29 cellular contexts compared by ENCODE assay signal in the genomic region with DNA sequence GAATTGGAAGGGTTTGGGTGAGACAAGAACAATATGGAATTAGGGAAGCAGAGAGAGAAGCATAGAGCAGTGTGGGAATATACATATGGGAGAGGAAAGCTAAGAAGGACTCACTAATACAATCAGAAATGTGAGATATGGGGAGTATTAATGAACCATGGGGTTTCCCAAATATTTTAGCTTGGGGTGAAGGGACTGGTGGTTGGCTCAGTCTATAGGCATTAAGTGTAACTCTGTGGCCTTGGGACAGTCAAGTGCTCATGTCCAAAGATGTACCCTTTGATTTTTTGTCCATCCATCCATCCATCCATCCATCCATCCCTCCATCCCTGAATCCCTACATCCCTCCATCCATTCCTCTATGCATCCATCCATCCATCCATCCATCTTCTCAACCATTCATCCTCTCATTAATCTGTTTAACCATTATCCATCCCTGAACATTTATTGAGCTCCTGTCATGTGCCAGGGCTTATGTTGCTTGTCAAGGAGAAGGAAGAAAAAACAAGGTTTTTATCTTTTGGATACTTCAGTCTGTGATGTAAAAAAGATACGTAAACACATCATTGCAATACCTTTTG.
"Had no signal": no experiment of that assay in that cellular context is flagged by ENCODE, and none has a peak within 500 bp of the region (broad histone marks: within the 10 kb centered on the region; RNA-seq: fewer than 3 reads in every experiment).

No MANE protein-coding gene starts in this region.

- H3K36me3 Mint-ChIP-seq: stimulated activated effector memory CD8-positive, alpha-beta T cell treated with anti-CD3 and anti-CD28 coated beads, Interleukin-12 subunit alpha, Interleukin-12 subunit beta, amount 100 ng/mL, for 72 hours; stimulated activated memory B cell treated with anti-CD40 and anti-IgM and Interleukin-4, amounts not matched to agents 10 μg/mL and 1 μg/mL and 100 μg/mL, for 72 hours; stimulated activated naive B cell treated with anti-CD40 and anti-IgM and Interleukin-4, amounts not matched to agents 10 μg/mL and 1 μg/mL and 100 μg/mL, for 72 hours; type B pancreatic cell had no signal

- H3K4me1 ChIP-seq: stomach, testis, thyroid gland, tibial artery, tibial nerve, transverse colon, upper lobe of left lung, upper lobe of right lung, uterus, vagina had no signal

- H3K27me3 Mint-ChIP-seq: stimulated activated memory B cell treated with anti-CD40 and anti-IgM and Interleukin-4, amounts not matched to agents 10 μg/mL and 1 μg/mL and 100 μg/mL, for 72 hours; stimulated activated naive CD8-positive, alpha-beta T cell treated with anti-CD3 and anti-CD28 coated beads, Interleukin-15, Interleukin-2, amounts not matched to agents 100 ng/mL and 50 ng/mL, for 24 hours had no signal

- H3K4me1 Mint-ChIP-seq: stimulated activated effector memory CD8-positive, alpha-beta T cell treated with anti-CD3 and anti-CD28 coated beads, Interleukin-12 subunit alpha, Interleukin-12 subunit beta, amount 100 ng/mL, for 72 hours; stimulated activated memory B cell treated with anti-CD40 and anti-IgM and Interleukin-4, amounts not matched to agents 10 μg/mL and 1 μg/mL and 100 μg/mL, for 72 hours; stimulated activated naive B cell treated with anti-CD40 and anti-IgM and Interleukin-4, amounts not matched to agents 10 μg/mL and 1 μg/mL and 100 μg/mL, for 72 hours; stimulated activated naive CD8-positive, alpha-beta T cell treated with anti-CD3 and anti-CD28 coated beads, Interleukin-15, amount 100 ng/mL, for 72 hours had no signal

- H3K9me3 Mint-ChIP-seq: stimulated activated effector memory CD8-positive, alpha-beta T cell treated with anti-CD3 and anti-CD28 coated beads, Interleukin-12 subunit alpha, Interleukin-12 subunit beta, amount 100 ng/mL, for 72 hours; stimulated activated naive B cell treated with anti-CD40 and anti-IgM and Interleukin-4, amounts not matched to agents 10 μg/mL and 1 μg/mL and 100 μg/mL, for 72 hours; type B pancreatic cell had no signal

- H3K27ac ChIP-seq: stomach, suprapubic skin, testis, thoracic aorta, thyroid gland, tibial artery, tibial nerve, transverse colon, upper lobe of left lung, upper lobe of right lung, uterus, vagina had no signal

- H3K4me3 ChIP-seq: stomach, suprapubic skin, testis, thoracic aorta, thyroid gland, tibial artery, tibial nerve, transverse colon, upper lobe of left lung, upper lobe of right lung, uterus, vagina had no signal

- H3K9me3 ChIP-seq: stomach, suprapubic skin, testis, thoracic aorta, thyroid gland, tibial artery, tibial nerve, transverse colon, upper lobe of left lung, upper lobe of right lung, uterus, vagina had no signal

- FAIRE-seq: urothelium cell line had no signal

- ATAC-seq: stimulated activated effector memory CD8-positive, alpha-beta T cell treated with anti-CD3 and anti-CD28 coated beads, Interleukin-12 subunit alpha, Interleukin-12 subunit beta, amount 100 ng/mL, for 72 hours; stimulated activated memory B cell treated with anti-CD40 and anti-IgM and Interleukin-4, amounts not matched to agents 10 μg/mL and 1 μg/mL and 100 μg/mL, for 72 hours; stimulated activated naive B cell treated with anti-CD40 and anti-IgM and Interleukin-4, amounts not matched to agents 10 μg/mL and 1 μg/mL and 100 μg/mL, for 72 hours; stimulated activated naive CD8-positive, alpha-beta T cell treated with anti-CD3 and anti-CD28 coated beads, Interleukin-15, amount 100 ng/mL, for 72 hours; stimulated activated naive CD8-positive, alpha-beta T cell treated with anti-CD3 and anti-CD28 coated beads, Interleukin-15, Interleukin-2, amounts not matched to agents 100 U/mL and 50 U/mL, for 24 hours; upper lobe of right lung had no signal

- H3K27ac Mint-ChIP-seq: stimulated activated effector memory CD8-positive, alpha-beta T cell treated with anti-CD3 and anti-CD28 coated beads, Interleukin-12 subunit alpha, Interleukin-12 subunit beta, amount 100 ng/mL, for 72 hours; stimulated activated memory B cell treated with anti-CD40 and anti-IgM and Interleukin-4, amounts not matched to agents 10 μg/mL and 1 μg/mL and 100 μg/mL, for 72 hours; stimulated activated naive B cell treated with anti-CD40 and anti-IgM and Interleukin-4, amounts not matched to agents 10 μg/mL and 1 μg/mL and 100 μg/mL, for 72 hours; stimulated activated naive CD8-positive, alpha-beta T cell treated with anti-CD3 and anti-CD28 coated beads, Interleukin-15, amount 100 ng/mL, for 72 hours; stimulated activated naive CD8-positive, alpha-beta T cell treated with anti-CD3 and anti-CD28 coated beads, Interleukin-15, Interleukin-2, amounts not matched to agents 100 ng/mL and 50 ng/mL, for 24 hours; type B pancreatic cell had no signal

- DNase-seq: stimulated activated CD4-positive, alpha-beta T cell treated with anti-CD3 and anti-CD28 coated beads, Interleukin-2, amount 100 ng/mL, for 48 hours; stimulated activated CD4-positive, alpha-beta T cell treated with anti-CD3 and anti-CD28 coated beads, Interleukin-4, amount 100 ng/mL, for 1 hour; stimulated activated CD4-positive, alpha-beta T cell treated with anti-CD3 and anti-CD28 coated beads, Interleukin-4, amount 100 ng/mL, for 24 hours; stimulated activated CD4-positive, alpha-beta T cell treated with anti-CD3 and anti-CD28 coated beads, Interleukin-4, amount 100 ng/mL, for 4 hours; stimulated activated CD8-positive, alpha-beta memory T cell treated with anti-CD3 and anti-CD28 coated beads, Interleukin-4, amount 100 ng/mL, for 48 hours; stimulated activated naive B cell treated with anti-CD40 and anti-IgM and Interleukin-4, amounts not matched to agents 10 μg/mL and 1 μg/mL and 100 μg/mL, for 72 hours; stimulated activated naive CD4-positive, alpha-beta T cell; stimulated activated naive CD4-positive, alpha-beta T cell treated with Interleukin-2 at 50 U/mL for 16 hours; stimulated activated naive CD8-positive, alpha-beta T cell treated with anti-CD3 and anti-CD28 coated beads, Interleukin-15, amount 100 ng/mL, for 72 hours; stimulated activated naive CD8-positive, alpha-beta T cell treated with anti-CD3 and anti-CD28 coated beads, Interleukin-15, Interleukin-2, amounts not matched to agents 100 U/mL and 50 U/mL, for 24 hours; stomach; substantia nigra; testis; thyroid gland; tibial artery; transverse colon; trophoblast cell; upper lobe of left lung; upper lobe of right lung; uterus had no signal

- H3K4me3 Mint-ChIP-seq: stimulated activated effector memory CD8-positive, alpha-beta T cell treated with anti-CD3 and anti-CD28 coated beads, Interleukin-12 subunit alpha, Interleukin-12 subunit beta, amount 100 ng/mL, for 72 hours; stimulated activated memory B cell treated with anti-CD40 and anti-IgM and Interleukin-4, amounts not matched to agents 10 μg/mL and 1 μg/mL and 100 μg/mL, for 72 hours; stimulated activated naive B cell treated with anti-CD40 and anti-IgM and Interleukin-4, amounts not matched to agents 10 μg/mL and 1 μg/mL and 100 μg/mL, for 72 hours; stimulated activated naive CD8-positive, alpha-beta T cell treated with anti-CD3 and anti-CD28 coated beads, Interleukin-15, amount 100 ng/mL, for 72 hours; stimulated activated naive CD8-positive, alpha-beta T cell treated with anti-CD3 and anti-CD28 coated beads, Interleukin-15, Interleukin-2, amounts not matched to agents 100 ng/mL and 50 ng/mL, for 24 hours; type B pancreatic cell had no signal

- H3K36me3 ChIP-seq: stomach, suprapubic skin, thoracic aorta, thyroid gland, tibial artery, tibial nerve, transverse colon, upper lobe of left lung, upper lobe of right lung, uterus, vagina had no signal

- H3K27me3 ChIP-seq: testis, thyroid gland, tibial artery, tibial nerve, transverse colon, upper lobe of left lung, upper lobe of right lung, uterus, vagina had no signal
